ENCODE assay signal across 8 cellular contexts in the genomic region with DNA sequence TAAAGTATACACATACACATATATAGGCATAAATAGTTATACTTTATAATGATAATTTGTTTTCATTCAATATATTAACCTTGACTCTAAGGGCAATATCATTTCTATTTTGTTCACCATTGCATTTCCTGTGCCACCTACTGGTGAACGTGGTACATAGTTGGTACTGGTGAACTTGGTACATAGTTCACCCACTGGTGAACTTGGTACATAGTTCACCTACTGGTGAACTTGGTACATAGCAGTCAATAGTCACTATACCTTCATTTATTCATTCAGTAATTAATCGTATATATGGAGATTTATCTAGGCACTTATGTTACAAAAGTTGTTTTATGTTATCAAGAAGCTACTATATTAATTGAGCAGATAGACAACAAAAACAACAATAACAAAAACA.
DNase-seq lines count a peak whose midpoint lies in the region; ATAC-seq lines count a peak whose summit lies in the region.

No MANE protein-coding gene starts in this region.

- peak; percentile 12 to 60 for DNase-seq in NCI-H526 (lab: John Stamatoyannopoulos, UW)
- DNase-seq in kidney glomerular epithelial cell (lab: John Stamatoyannopoulos, UW): peak; percentile 30
- no peak for DNase-seq in anterior cingulate cortex (lab: John Stamatoyannopoulos, UW)
- no peak for DNase-seq in iPS-NIHi11 (ENCODE audit: low spot score)
- DNase-seq in putamen (ENCODE audit: low spot score): no peak

- ATAC-seq in GM18498 (IDR thresholded peaks at IDR 0.05; ENCODE audit: unreplicated experiment): peak; percentile 98
- ATAC-seq in HG02623 (IDR thresholded peaks at IDR 0.05; ENCODE audit: unreplicated experiment): peak; percentile 94
- no peak for ATAC-seq in GM19324 (IDR thresholded peaks at IDR 0.05; ENCODE audit: low FRiP score, unreplicated experiment)

Comparison
In these comparisons a context has a peak if more than half of its experiments do, and no peak if none do; other contexts are left out.
1. DNase-seq: peak in NCI-H526 (2 of 2) and kidney glomerular epithelial cell (single experiment); none in anterior cingulate cortex (0 of 58), iPS-NIHi11 (single experiment) and putamen (single experiment).